Comparison of ENCODE assay signal across 11 cellular contexts in genomic region chr2:63047534-63048281, GRCh38. TPM values are rescaled to one million over a fixed set of nuclear protein-coding genes. Genes with fewer than 3 reads are reported as not detected.
DNase-seq lines count a peak whose midpoint lies in the region; ATAC-seq and TF ChIP-seq lines count a peak whose summit lies in the region.
"Had no signal": no experiment of that assay in that cellular context is flagged by ENCODE, and none has a peak within 500 bp of the region (broad histone marks: within the 10 kb centered on the region; RNA-seq: fewer than 3 reads in every experiment).

No MANE protein-coding gene starts in this region.

- TF ChIP-seq CTCF in WERI-Rb-1 (IDR thresholded peaks at IDR 0.05; ENCODE audit: low read depth, low read length) (0 out of 2 replicates have a peak, but pooled peaks have one; percentile 4), heart left ventricle (IDR thresholded peaks at IDR 0.05) (no peak), psoas muscle (IDR thresholded peaks at IDR 0.05) (no peak), MCF 10A (IDR thresholded peaks at IDR 0.05; ENCODE audit: unreplicated experiment) (no peak)

- H3K27ac Mint-ChIP-seq in MCF 10A (ENCODE audit: low read depth, unreplicated experiment), result no peak overlapping the region

- peaks cover 6% of the 10 kb centered on the region for H3K36me3 Mint-ChIP-seq in MCF 10A (ENCODE audit: insufficient read depth, unreplicated experiment)

- no peaks in the 10 kb centered on the region for H3K27me3 Mint-ChIP-seq in MCF 10A (ENCODE audit: insufficient read depth, unreplicated experiment)

- 7 to 14% (median 13%) methylated on average over 47 to 56 of the region's 56 CpGs for WGBS in heart left ventricle, 4 donors
- WGBS in psoas muscle, 3 donors, result 39 to 55% (median 51%) methylated on average over 53 to 56 of the region's 56 CpGs

- H3K36me3 ChIP-seq in WERI-Rb-1, result no peaks in the 10 kb centered on the region
- peaks cover 0 to 12% (median 0%) of the 10 kb centered on the region in 9 donors for H3K36me3 ChIP-seq in heart left ventricle
- H3K36me3 ChIP-seq in psoas muscle (ENCODE audit: insufficient read depth in 1 of 2, low read depth in 1 of 2), result peaks cover 0 to 6% of the 10 kb centered on the region in 2 donors
- H3K36me3 ChIP-seq: breast epithelium had no signal

- no TSS peak for BruUV-seq in MCF 10A (replicated peaks; lab: Mats Ljungman, UMichigan)

- H3K9me3 ChIP-seq in WERI-Rb-1 (ENCODE audit: severe bottlenecking), result no peaks in the 10 kb centered on the region
- H3K9me3 ChIP-seq in heart left ventricle, result no peaks in the 10 kb centered on the region
- H3K9me3 ChIP-seq in psoas muscle, result no peaks in the 10 kb centered on the region
- H3K9me3 ChIP-seq: A549 had no signal

- POLR2A ChIA-PET in MCF 10A (lab: Yijun Ruan, JAX), result no interaction called here

- ATAC-seq in heart left ventricle (peak in 2 of 4 donors; percentile 15 to 33), psoas muscle (no peak), GM21529 (IDR thresholded peaks at IDR 0.05; ENCODE audit: unreplicated experiment) (no peak)
- ATAC-seq: A549, Panc1 had no signal

- TF ChIP-seq POLR2A in heart left ventricle (IDR thresholded peaks at IDR 0.05), result no peak

- no peak overlapping the region for H3K4me3 Mint-ChIP-seq in MCF 10A (ENCODE audit: unreplicated experiment)

- CTCF ChIA-PET in MCF 10A (lab: Yijun Ruan, JAX), result interaction anchor here (1.3 kb wide), 1 partner anchor 260 kb away, joined by 7 read pairs; no protein-coding TSS in a partner anchor

- intact Hi-C loops in heart left ventricle (cut with DNase I), result no loop called here
- intact Hi-C loops in psoas muscle (cut with DNase I), result no loop called here
- intact Hi-C loops in MCF 10A (cut with micrococcal nuclease), result no loop called here

- peak overlapping the region; percentile 22; the same call in 1 of the 2 replicates for H3K4me3 ChIP-seq in WERI-Rb-1 (ENCODE audit: low read depth, low read length)
- H3K4me3 ChIP-seq in heart left ventricle, result peak overlapping the region in 8 of 12 donors; percentile 2 to 47 (median 22)
- peak overlapping the region; percentile 42 for H3K4me3 ChIP-seq in psoas muscle
- H3K4me3 ChIP-seq: A549 had no signal

- no peaks in the 10 kb centered on the region for H3K9me3 Mint-ChIP-seq in MCF 10A (ENCODE audit: unreplicated experiment)

- peaks cover 0 to 50% (median 38%) of the 10 kb centered on the region in 12 donors for H3K4me1 ChIP-seq in heart left ventricle
- H3K4me1 ChIP-seq in psoas muscle, result peaks cover 11% of the 10 kb centered on the region

- DNase-seq in DMS79 (lab: John Stamatoyannopoulos, UW), result peak; percentile 4
- no peak for DNase-seq in DMS79 treated with DMSO at 0.1 percent for 48 hours (lab: John Stamatoyannopoulos, UW)
- DNase-seq in WERI-Rb-1, result peak; percentile 35
- peak in 3 of 5 donors; percentile 18 to 67 (median 28) for DNase-seq in heart left ventricle
- peak; percentile 21 to 54 for DNase-seq in psoas muscle
- DNase-seq in MCF 10A (ENCODE audit: unreplicated experiment), result no peak
- DNase-seq in germinal center (ENCODE audit: low spot score), result no peak

- H3K27me3 ChIP-seq in WERI-Rb-1 (ENCODE audit: insufficient read depth, low read depth, severe bottlenecking), result peaks cover 55% of the 10 kb centered on the region
- H3K27me3 ChIP-seq in heart left ventricle, result peaks cover 58 to 99% (median 82%) of the 10 kb centered on the region in 9 donors
- H3K27me3 ChIP-seq in psoas muscle (ENCODE audit: insufficient read depth in 3 of 3, low read length in 2 of 3), result peaks cover 14 to 94% (median 40%) of the 10 kb centered on the region in 3 donors

- H3K27ac ChIP-seq in WERI-Rb-1, result no peak overlapping the region
- H3K27ac ChIP-seq in heart left ventricle, result no peak overlapping the region
- no peak overlapping the region for H3K27ac ChIP-seq in psoas muscle
- H3K27ac ChIP-seq: A549, breast epithelium had no signal

- no peaks in the 10 kb centered on the region for H3K4me1 Mint-ChIP-seq in MCF 10A (ENCODE audit: insufficient read depth, unreplicated experiment)

RNA-seq across cellular contexts. Expression of gene OTX1, which starts 2.9 kb away (rescaled TPM):
- total RNA-seq in heart left ventricle (under 1 TPM in 1 of 9 donors, not detected in 8; 0.15 TPM), psoas muscle (not detected), MCF 10A (2022) (1.4 and 2.2 TPM in 2 replicates)
- polyA plus RNA-seq in heart left ventricle (not detected), psoas muscle (not detected)
- total RNA-seq: breast epithelium had no signal

Comparison
In these comparisons a context has a peak if more than half of its experiments do, and no peak if none do; other contexts are left out.
1. DNase-seq: peak in DMS79 (single experiment), WERI-Rb-1 (single experiment), heart left ventricle (3 of 5) and psoas muscle (2 of 2); none in DMS79 treated with DMSO at 0.1 percent for 48 hours (single experiment), MCF 10A (single experiment) and germinal center (single experiment).
2. Peak in every context shown above with its lines, with median percentiles within 50 percentile points of each other: H3K4me3 ChIP-seq.